Comparison of ENCODE assay signal across 17 cellular contexts in the genomic region with DNA sequence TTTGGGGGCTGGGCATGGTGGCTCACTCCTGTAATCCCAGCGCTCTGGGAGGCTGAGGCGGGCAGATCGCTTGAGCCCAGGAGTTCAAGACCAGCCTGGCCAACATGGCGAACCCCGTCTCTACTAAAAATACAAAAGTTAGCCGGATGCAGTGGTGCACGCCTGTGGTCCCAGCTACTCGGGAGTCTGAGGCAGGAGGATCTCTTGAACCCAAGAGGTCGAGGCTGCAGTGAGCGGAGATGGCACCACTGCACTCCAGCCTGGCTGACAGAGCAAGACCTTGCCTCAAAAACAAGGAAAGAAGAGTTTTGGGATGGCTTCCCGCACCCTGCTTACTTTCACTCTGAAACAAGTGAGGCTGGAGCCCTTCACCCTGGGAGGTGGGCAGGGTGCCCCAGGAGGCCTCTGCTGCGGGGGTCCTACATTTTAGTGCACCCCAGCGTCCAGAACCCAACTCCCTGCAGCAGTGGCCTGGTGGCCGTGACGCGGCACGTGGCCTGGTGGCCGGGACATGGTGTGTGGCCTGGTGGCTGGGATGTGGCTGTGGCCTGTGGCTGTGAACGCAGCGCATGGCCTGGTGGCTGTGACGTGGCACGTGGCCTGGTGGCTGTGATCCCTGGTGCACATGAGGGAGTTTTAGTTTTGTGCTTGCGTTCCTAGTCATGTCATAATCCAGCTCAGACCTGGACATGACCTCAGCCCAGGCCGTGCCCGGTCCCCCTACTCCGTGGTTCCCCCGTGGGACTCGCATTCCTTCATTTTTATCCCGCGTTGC. TPM values are rescaled to one million over a fixed set of nuclear protein-coding genes. Genes with fewer than 3 reads are reported as not detected.
DNase-seq lines count a peak whose midpoint lies in the region; ATAC-seq and TF ChIP-seq lines count a peak whose summit lies in the region.
"Had no signal": no experiment of that assay in that cellular context is flagged by ENCODE, and none has a peak within 500 bp of the region (broad histone marks: within the 10 kb centered on the region; RNA-seq: fewer than 3 reads in every experiment).

No MANE protein-coding gene starts in this region.

- intact Hi-C loops in CD14-positive monocyte (cut with micrococcal nuclease): no loop called here

- no peak overlapping the region for H3K27ac Mint-ChIP-seq in CD14-positive monocyte
- H3K27ac Mint-ChIP-seq in osteocyte (ENCODE audit: unreplicated experiment): no peak overlapping the region

- peaks cover 0 to 4% of the 10 kb centered on the region in 2 donors for H3K36me3 Mint-ChIP-seq in CD14-positive monocyte
- H3K36me3 Mint-ChIP-seq in osteocyte (ENCODE audit: unreplicated experiment): no peaks in the 10 kb centered on the region

- TF ChIP-seq CTCF in CD14-positive monocyte (IDR thresholded peaks at IDR 0.05) (no peak), osteocyte (IDR thresholded peaks at IDR 0.05) (no peak)

- H3K4me1 Mint-ChIP-seq in CD14-positive monocyte (peaks cover 10% of the 10 kb centered on the region), osteocyte (ENCODE audit: unreplicated experiment) (no peaks in the 10 kb centered on the region)

- H3K4me3 Mint-ChIP-seq in CD14-positive monocyte: no peak overlapping the region
- H3K4me3 Mint-ChIP-seq in osteocyte (ENCODE audit: unreplicated experiment): no peak overlapping the region

- H3K27me3 Mint-ChIP-seq in CD14-positive monocyte (ENCODE audit: low read depth in 3 of 3) (peaks cover 6 to 21% (median 13%) of the 10 kb centered on the region in 3 donors), osteocyte (ENCODE audit: unreplicated experiment) (peaks cover 2% of the 10 kb centered on the region)

- H3K9me3 Mint-ChIP-seq in CD14-positive monocyte (peaks cover 10 to 26% (median 13%) of the 10 kb centered on the region in 7 donors), osteocyte (ENCODE audit: unreplicated experiment) (peaks cover 4% of the 10 kb centered on the region)

- ATAC-seq in GM21723 (IDR thresholded peaks at IDR 0.05; ENCODE audit: unreplicated experiment) (no peak), GM18907 (IDR thresholded peaks at IDR 0.05; ENCODE audit: unreplicated experiment) (no peak)
- ATAC-seq: Panc1 had no signal

- DNase-seq in activated CD8-positive, alpha-beta memory T cell treated with anti-CD3 and anti-CD28 coated beads for 24 hours: peak; percentile 35
- no peak for DNase-seq in activated CD8-positive, alpha-beta memory T cell treated with anti-CD3 and anti-CD28 coated beads, Interleukin-2, amount 50 U/mL, for 48 hours
- DNase-seq in CD14-positive monocyte (ENCODE audit: low spot score) (peak; percentile 17), islet precursor cell (peak; percentile 42), osteocyte (ENCODE audit: extremely low spot score, unreplicated experiment) (peak; percentile 81), NCI-H2196 treated with DMSO at 0.1 percent for 48 hours (lab: John Stamatoyannopoulos, UW; ENCODE audit: unreplicated experiment) (no peak)
- DNase-seq: DMS53, GDM1, NCI-H1105 treated with DMSO at 0.1 percent for 48 hours, NCI-H2029 treated with DMSO at 0.1 percent for 48 hours, NCI-H345, NCI-H524, NCI-H82, SJCRH30 had no signal

RNA-seq across cellular contexts. Expression of a gene that starts 9.3 kb away (rescaled TPM):
- polyA plus RNA-seq in CD14-positive monocyte: under 1 TPM in 1 of 2 donors, not detected in 1; 0.22 TPM
- not detected in 2 replicates for total RNA-seq in osteocyte

Comparison
In these comparisons a context has a peak if more than half of its experiments do, and no peak if none do; other contexts are left out.
1. DNase-seq: peak in activated CD8-positive, alpha-beta memory T cell treated with anti-CD3 and anti-CD28 coated beads for 24 hours (single experiment), CD14-positive monocyte (single experiment), islet precursor cell (single experiment) and osteocyte (single experiment); none in activated CD8-positive, alpha-beta memory T cell treated with anti-CD3 and anti-CD28 coated beads, Interleukin-2, amount 50 U/mL, for 48 hours (single experiment) and NCI-H2196 treated with DMSO at 0.1 percent for 48 hours (single experiment).